2 cellular contexts compared by ENCODE assay signal in genomic region chr17:59684967-59685366, GRCh38.
TF ChIP-seq lines count a peak whose summit lies in the region.

No MANE protein-coding gene starts in this region.

TF ChIP-seq in A549, 52 proteins besides CTCF, POLR2A, EP300 and RAD21:
- TF ChIP-seq MAX (IDR thresholded peaks at IDR 0.05) (no peak), HEYL (CRISPR knock-in tag; IDR thresholded peaks at IDR 0.05) (no peak), MAFK (IDR thresholded peaks at IDR 0.05; ENCODE audit: partially characterized antibody) (peak; percentile 16)
TF ChIP-seq in A549: peak in this region for 1.

TF ChIP-seq in K562, 482 proteins besides CTCF, POLR2A, EP300 and RAD21 (continues in another document):
- TF ChIP-seq NEUROD1 (IDR thresholded peaks at IDR 0.05; ENCODE audit: borderline replicate concordance, low read depth, low read length, partially characterized antibody) (peak; percentile 45), PRMT5 (CRISPR knock-in tag; IDR thresholded peaks at IDR 0.05) (no peak), SMARCA5 (IDR thresholded peaks at IDR 0.05) (no peak), FOXP4 (CRISPR knock-in tag; IDR thresholded peaks at IDR 0.05; ENCODE audit: borderline replicate concordance) (no peak), ZBTB7A (IDR thresholded peaks at IDR 0.05; ENCODE audit: borderline replicate concordance, control insufficient read depth, low read depth, low read length) (no peak), MEF2A (IDR thresholded peaks at IDR 0.05; ENCODE audit: control insufficient read depth, low read depth, low read length) (0 out of 2 replicates have a peak, but pooled peaks have one; percentile 43), BCLAF1 (IDR thresholded peaks at IDR 0.05; ENCODE audit: borderline replicate concordance in 1 of 2, control insufficient read depth in 1 of 2, low read depth in 2 of 2, low read length in 1 of 2) (no peak), E2F8 (IDR thresholded peaks at IDR 0.05; ENCODE audit: low read depth, partially characterized antibody) (no peak), CBX3 (IDR thresholded peaks at IDR 0.05; ENCODE audit: borderline replicate concordance in 1 of 2, low read length in 2 of 2) (0 out of 3 replicates have a peak, but pooled peaks of 1 of the 2 experiments have one; percentile 58), ZKSCAN1 (IDR thresholded peaks at IDR 0.05; ENCODE audit: low read depth, low read length) (no peak), ZNF175 (CRISPR knock-in tag; IDR thresholded peaks at IDR 0.05; ENCODE audit: low read depth) (0 out of 2 replicates have a peak, but pooled peaks have one; percentile 26), DNMT1 (IDR thresholded peaks at IDR 0.05) (no peak), ZBTB9 (CRISPR knock-in tag; IDR thresholded peaks at IDR 0.05) (no peak), ZNF830 (CRISPR knock-in tag; IDR thresholded peaks at IDR 0.05) (no peak), CHD2 (IDR thresholded peaks at IDR 0.05; ENCODE audit: low read depth, low read length) (peak; percentile 23; the same call in 1 of the 2 replicates), ZC3H4 (CRISPR knock-in tag; IDR thresholded peaks at IDR 0.05; ENCODE audit: borderline replicate concordance) (no peak), NELFE (IDR thresholded peaks at IDR 0.05; ENCODE audit: insufficient read depth, insufficient read length) (no peak), MTF1 (CRISPR knock-in tag; IDR thresholded peaks at IDR 0.05; ENCODE audit: borderline replicate concordance) (no peak), MCM2 (IDR thresholded peaks at IDR 0.05; ENCODE audit: low read depth) (no peak), MBD1 (CRISPR knock-in tag; IDR thresholded peaks at IDR 0.05) (no peak), ETV1 (tag; conservative IDR thresholded peaks at IDR 0.05; ENCODE audit: low read depth) (no peak), PREB (CRISPR knock-in tag; IDR thresholded peaks at IDR 0.05) (no peak), RBM25 (IDR thresholded peaks at IDR 0.05; ENCODE audit: low read depth, low read length, severe bottlenecking) (no peak), ZNF644 (tag; IDR thresholded peaks at IDR 0.05; ENCODE audit: low read depth) (peak; percentile 69), ZSCAN29 (IDR thresholded peaks at IDR 0.05) (no peak), ZFP91 (CRISPR knock-in tag; IDR thresholded peaks at IDR 0.05) (no peak), PCBP2 (IDR thresholded peaks at IDR 0.05; ENCODE audit: low read depth, low read length, poor library complexity, severe bottlenecking) (no peak), ZFP36 (IDR thresholded peaks at IDR 0.05; ENCODE audit: low read depth, low read length, partially characterized antibody) (peak; percentile 22), XRCC4 (IDR thresholded peaks at IDR 0.05; ENCODE audit: extremely low read depth, insufficient read depth, insufficient read length) (no peak), ATF1 (CRISPR knock-in tag; IDR thresholded peaks at IDR 0.05) (no peak), ATF1 (tag; IDR thresholded peaks at IDR 0.05) (0 out of 2 replicates have a peak, but pooled peaks have one; percentile 21), ILK (tag; IDR thresholded peaks at IDR 0.05; ENCODE audit: borderline replicate concordance, low read depth) (no peak), ZNF511 (CRISPR knock-in tag; IDR thresholded peaks at IDR 0.05) (no peak), HNRNPUL1 (IDR thresholded peaks at IDR 0.05; ENCODE audit: low read length) (no peak), SAFB2 (IDR thresholded peaks at IDR 0.05; ENCODE audit: borderline replicate concordance, low read depth, low read length, severe bottlenecking) (no peak), LCOR (CRISPR knock-in tag; IDR thresholded peaks at IDR 0.05) (no peak; the same call in 1 of the 2 replicates), PRPF4 (IDR thresholded peaks at IDR 0.05; ENCODE audit: insufficient read depth, low read depth, low read length, poor library complexity, severe bottlenecking) (no peak), STAT6 (CRISPR knock-in tag; IDR thresholded peaks at IDR 0.05) (no peak), RBM15 (IDR thresholded peaks at IDR 0.05; ENCODE audit: insufficient read depth, low read length) (no peak), ZNF551 (CRISPR knock-in tag; IDR thresholded peaks at IDR 0.05) (no peak), TAF15 (IDR thresholded peaks at IDR 0.05; ENCODE audit: low read depth, low read length) (no peak), FOS (IDR thresholded peaks at IDR 0.05; ENCODE audit: extremely low read depth, insufficient read length) (no peak), ZEB2 (IDR thresholded peaks at IDR 0.05) (peak; percentile 58; the same call in 1 of the 2 replicates), CBX2 (IDR thresholded peaks at IDR 0.05; ENCODE audit: insufficient read depth, low read length, poor library complexity, severe bottlenecking) (no peak), ZNF764 (CRISPR knock-in tag; IDR thresholded peaks at IDR 0.05; ENCODE audit: low read depth) (no peak), PML (IDR thresholded peaks at IDR 0.05; ENCODE audit: low read length) (peak; percentile 96), TCF15 (CRISPR knock-in tag; IDR thresholded peaks at IDR 0.05) (no peak), NFRKB (IDR thresholded peaks at IDR 0.05; ENCODE audit: low read depth) (no peak), NBN (IDR thresholded peaks at IDR 0.05; ENCODE audit: low read depth) (0 out of 2 replicates have a peak, but pooled peaks have one; percentile 54)
